In genomic region chr5:160846642-160847041, GRCh38 we compare ENCODE assay signal across 28 cellular contexts. TPM values are rescaled to one million over a fixed set of nuclear protein-coding genes. Genes with fewer than 3 reads are reported as not detected.
"Had no signal": no experiment of that assay in that cellular context is flagged by ENCODE, and none has a peak within 500 bp of the region (broad histone marks: within the 10 kb centered on the region; RNA-seq: fewer than 3 reads in every experiment).

No MANE protein-coding gene starts in this region.

- H3K27ac ChIP-seq: body of pancreas, heart right ventricle, sigmoid colon, thoracic aorta, upper lobe of left lung, WERI-Rb-1 had no signal

- H3K9me3 ChIP-seq: body of pancreas, heart right ventricle, mucosa of descending colon, thoracic aorta, upper lobe of left lung had no signal

- FAIRE-seq: TTC549 had no signal

- H3K36me3 ChIP-seq: heart right ventricle, sigmoid colon, thoracic aorta, upper lobe of left lung, WERI-Rb-1 had no signal

- DNase-seq: activated CD4-positive, alpha-beta T cell treated with anti-CD3 and anti-CD28 coated beads, Interleukin-2, amount 10 ng/mL, durations not matched to agents 7 days and 5 days; activated CD4-positive, CD25-positive, alpha-beta regulatory T cell treated with anti-CD3 and anti-CD28 coated beads, Interleukin-2, amount 50 U/mL, for 72 hours; activated CD8-positive, alpha-beta T cell treated with anti-CD3 and anti-CD28 coated beads for 36 hours; activated gamma-delta T cell; activated naive CD4-positive, alpha-beta T cell treated with anti-CD3 and anti-CD28 coated beads, Interleukin-2, amount 50 U/mL, for 16 hours; activated naive CD8-positive, alpha-beta T cell treated with anti-CD3 and anti-CD28 coated beads, Interleukin-2, amount 50 U/mL, for 24 hours; body of pancreas; heart right ventricle; islet precursor cell; left colon; mesenchymal stem cell; mucosa of descending colon; naive B cell; retina; sigmoid colon; stimulated activated CD4-positive, alpha-beta T cell treated with anti-CD3 and anti-CD28 coated beads, Interleukin-2, amount 100 ng/mL, for 48 hours; stimulated activated CD8-positive, alpha-beta memory T cell treated with anti-CD3 and anti-CD28 coated beads, Interleukin-4, amount 100 ng/mL, for 48 hours; stimulated activated naive B cell treated with anti-CD40 and anti-IgM and Interleukin-4, amounts not matched to agents 10 μg/mL and 1 μg/mL and 100 μg/mL, for 72 hours; T-helper 2 cell; upper lobe of left lung; WERI-Rb-1 had no signal

- H3K4me1 ChIP-seq: body of pancreas, heart right ventricle, sigmoid colon, upper lobe of left lung had no signal

- H3K27me3 ChIP-seq: body of pancreas, heart right ventricle, sigmoid colon, upper lobe of left lung had no signal

- H3K4me3 ChIP-seq: body of pancreas, heart right ventricle, mucosa of descending colon, sigmoid colon, thoracic aorta, upper lobe of left lung had no signal

- ATAC-seq: activated CD8-positive, alpha-beta T cell treated with anti-CD3 and anti-CD28 coated beads for 36 hours; activated naive CD8-positive, alpha-beta T cell treated with anti-CD3 and anti-CD28 coated beads, Interleukin-2, amount 50 U/mL, for 24 hours; body of pancreas; heart right ventricle; left colon; mucosa of descending colon; stimulated activated naive B cell treated with anti-CD40 and anti-IgM and Interleukin-4, amounts not matched to agents 10 μg/mL and 1 μg/mL and 100 μg/mL, for 72 hours had no signal

RNA-seq across cellular contexts. Expression of gene ATP10B, which starts 5.4 kb away (rescaled TPM):
- total RNA-seq: activated CD4-positive, alpha-beta T cell treated with anti-CD3 and anti-CD28 coated beads, Interleukin-2, amount 10 ng/mL, durations not matched to agents 7 days and 5 days; activated CD8-positive, alpha-beta T cell treated with anti-CD3 and anti-CD28 coated beads for 36 hours; activated T-helper 1 cell treated with anti-CD3 and anti-CD28 coated beads, Interleukin-12 subunit alpha, Interleukin-12 subunit beta, Interleukin-2, Interleukin-4 antibody, amounts not matched to agents 30 ng/mL and 10 ng/mL and 1 ng/mL, durations not matched to agents 14 hours and 24 hours and 36 hours; cardiac septum; chondrocyte; fibroblast of villous mesenchyme; osteoblast had no signal
